ENCODE assay signal across 13 cellular contexts in genomic region chr20:21436186-21436585, GRCh38. TPM values are rescaled to one million over a fixed set of nuclear protein-coding genes. Genes with fewer than 3 reads are reported as not detected.
DNase-seq lines count a peak whose midpoint lies in the region; ATAC-seq, FAIRE-seq and TF ChIP-seq lines count a peak whose summit lies in the region.
"Had no signal": no experiment of that assay in that cellular context is flagged by ENCODE, and none has a peak within 500 bp of the region (broad histone marks: within the 10 kb centered on the region; RNA-seq: fewer than 3 reads in every experiment).

No MANE protein-coding gene starts in this region.

- no peak overlapping the region for H3K9ac ChIP-seq in HepG2 (ENCODE audit: insufficient read depth, low read depth, low read length)
- H3K9ac ChIP-seq in smooth muscle cell (ENCODE audit: low read depth), result no peak overlapping the region

- ATAC-seq in HepG2 (no peak), right lobe of liver (no peak), left colon (no peak)

- 17% methylated on average over 4 of the region's 4 CpGs for WGBS in HepG2 (ENCODE audit: low lambda C conversion rate)
- 53% methylated on average over 4 of the region's 4 CpGs for WGBS in right lobe of liver (ENCODE audit: insufficient coverage, low coverage, low lambda C conversion rate, missing lambda C conversion rate)
- whole genome bisulfite sequencing in smooth muscle cell (ENCODE audit: low lambda C conversion rate), result 50% methylated on average over 4 of the region's 4 CpGs

- TF ChIP-seq POLR2A in HepG2 (IDR thresholded peaks at IDR 0.05; ENCODE audit: insufficient read depth in 1 of 2, low read depth in 2 of 2, low read length in 2 of 2) (no peak), right lobe of liver (IDR thresholded peaks at IDR 0.05) (no peak)

- in situ Hi-C loops in HepG2 (cut with HindIII; ENCODE audit: extremely low pct_ligation_motif_present, low pct_unique_long_range_greater_than_20kb), result no loop called here

- intact Hi-C loops in HepG2 (cut with micrococcal nuclease; ENCODE audit: unreplicated experiment) (no loop called here), right lobe of liver (cut with DNase I) (no loop called here), left colon (cut with DNase I, micrococcal nuclease) (no loop called here)

- H3K4me2 ChIP-seq in HepG2 (ENCODE audit: low read depth, low read length) (no peak overlapping the region), smooth muscle cell (no peak overlapping the region)

- H3K4me3 ChIP-seq in HepG2 (replicated peaks in 1 of 3; ENCODE audit: insufficient read depth in 1 of 3, low read depth in 2 of 3, low read length in 3 of 3), result no peak overlapping the region
- no peak overlapping the region for H3K4me3 ChIP-seq in right lobe of liver
- H3K4me3 ChIP-seq in foreskin fibroblast (ENCODE audit: low read depth in 1 of 2, low read length in 2 of 2), result no peak overlapping the region
- H3K4me3 ChIP-seq in smooth muscle cell, result no peak overlapping the region
- H3K4me3 ChIP-seq: coronary artery, SJCRH30 had no signal

- CTCF ChIA-PET in HepG2 (lab: Yijun Ruan, JAX; ENCODE audit: low intra/inter-chr PET ratio, low total read pairs), result no interaction called here

- BruUV-seq in HepG2 (replicated peaks; lab: Mats Ljungman, UMichigan), result no TSS peak

- H3K27me3 ChIP-seq in HepG2 (ENCODE audit: control insufficient read depth in 1 of 2, insufficient read depth in 2 of 2, low read length in 2 of 2), result peaks cover 0 to 21% of the 10 kb centered on the region in 2 experiments; a peak in 3 of 5 replicates
- no peaks in the 10 kb centered on the region for H3K27me3 ChIP-seq in right lobe of liver
- H3K27me3 ChIP-seq in smooth muscle cell (ENCODE audit: low read depth), result no peaks in the 10 kb centered on the region
- H3K27me3 ChIP-seq: SJCRH30 had no signal

- H3K9me3 ChIP-seq in HepG2 (ENCODE audit: low read length) (no peaks in the 10 kb centered on the region), right lobe of liver (no peaks in the 10 kb centered on the region), smooth muscle cell (replicated peaks; ENCODE audit: low read depth) (no peaks in the 10 kb centered on the region)
- H3K9me3 ChIP-seq: SJCRH30 had no signal

- H3K36me3 ChIP-seq in HepG2 (replicated peaks in 1 of 2; ENCODE audit: control insufficient read depth in 1 of 2, insufficient read depth in 2 of 2, low read length in 2 of 2) (no peaks in the 10 kb centered on the region), right lobe of liver (no peaks in the 10 kb centered on the region), smooth muscle cell (ENCODE audit: low read depth) (no peaks in the 10 kb centered on the region)
- H3K36me3 ChIP-seq: SJCRH30 had no signal

- no peaks in the 10 kb centered on the region for H4K20me1 ChIP-seq in HepG2 (ENCODE audit: insufficient read depth, low read length)
- H4K20me1 ChIP-seq in smooth muscle cell (ENCODE audit: low read depth), result no peaks in the 10 kb centered on the region

- TF ChIP-seq RAD21 in HepG2 (CRISPR knock-in tag; IDR thresholded peaks at IDR 0.05), result no peak

- no peak for TF ChIP-seq EP300 in HepG2 (IDR thresholded peaks at IDR 0.05; ENCODE audit: low read depth in 2 of 2, low read length in 2 of 2)
- TF ChIP-seq EP300 in HepG2 (CRISPR knock-in tag; IDR thresholded peaks at IDR 0.05; ENCODE audit: borderline replicate concordance), result no peak

- H3F3A ChIP-seq in smooth muscle cell (ENCODE audit: low read depth), result no peaks in the 10 kb centered on the region

- no peak for FAIRE-seq in HepG2 (lab: Jason Lieb, UNC)

- no peak overlapping the region for H3K27ac ChIP-seq in HepG2 (ENCODE audit: extremely low read length, insufficient read depth, low read length)
- H3K27ac ChIP-seq in right lobe of liver, result no peak overlapping the region
- no peak overlapping the region for H3K27ac ChIP-seq in smooth muscle cell (ENCODE audit: low read depth)
- H3K27ac ChIP-seq: coronary artery, SJCRH30 had no signal

- DNase-seq in HepG2 (ENCODE audit: low spot score), result peak; percentile 13
- no peak for DNase-seq in right lobe of liver
- DNase-seq in amniotic epithelial cell (ENCODE audit: low read depth), result peak; percentile 29
- peak; percentile 41 to 60 for DNase-seq in foreskin fibroblast
- DNase-seq in T-helper 2 cell, result no peak
- no peak for DNase-seq in left colon
- DNase-seq in smooth muscle cell (lab: John Stamatoyannopoulos, UW; ENCODE audit: unreplicated experiment), result no peak
- no peak for DNase-seq in SK-N-DZ (ENCODE audit: low spot score)
- DNase-seq: naive B cell, NCI-H446, SJCRH30 had no signal

- POLR2A ChIA-PET in HepG2 (lab: Yijun Ruan, JAX), result no interaction called here

- H3K79me2 ChIP-seq in HepG2 (ENCODE audit: insufficient read depth, low read length) (no peaks in the 10 kb centered on the region), smooth muscle cell (ENCODE audit: low read depth) (no peaks in the 10 kb centered on the region)

- TF ChIP-seq CTCF in HepG2 (CRISPR knock-in tag; IDR thresholded peaks at IDR 0.05), result no peak
- TF ChIP-seq CTCF in right lobe of liver (IDR thresholded peaks at IDR 0.05), result no peak
- TF ChIP-seq CTCF in foreskin fibroblast (IDR thresholded peaks at IDR 0.05; ENCODE audit: low read depth, low read length), result no peak
- TF ChIP-seq CTCF in smooth muscle cell (IDR thresholded peaks at IDR 0.05; ENCODE audit: borderline replicate concordance, insufficient read depth, poor library complexity, severe bottlenecking), result no peak

- H3K4me1 ChIP-seq in HepG2 (ENCODE audit: insufficient read depth, low read length) (no peaks in the 10 kb centered on the region), right lobe of liver (no peaks in the 10 kb centered on the region), smooth muscle cell (ENCODE audit: low read depth) (no peaks in the 10 kb centered on the region)

- H2AFZ ChIP-seq in HepG2 (ENCODE audit: low read length) (no peak overlapping the region), smooth muscle cell (ENCODE audit: low read depth) (no peak overlapping the region)

TF ChIP-seq in HepG2, 621 proteins besides CTCF, POLR2A, EP300 and RAD21 (continues in another document):
- TF ChIP-seq THAP8 (CRISPR knock-in tag; IDR thresholded peaks at IDR 0.05; ENCODE audit: borderline replicate concordance) (no peak), ZNF644 (CRISPR knock-in tag; IDR thresholded peaks at IDR 0.05; ENCODE audit: low read depth) (no peak), IKZF1 (IDR thresholded peaks at IDR 0.05) (no peak), SKIL (CRISPR knock-in tag; IDR thresholded peaks at IDR 0.05; ENCODE audit: borderline replicate concordance) (no peak)

RNA-seq across cellular contexts. Expression of gene NKX2-4, which starts 38.9 kb away (rescaled TPM):
- not detected in 2 replicates for total RNA-seq in HepG2 (2016; rRNA removed; fragmentation: Illumina TruSeq; extraction: Trizol)
- total RNA-seq in HepG2 (2016; cell fraction: cytosol; rRNA removed; fragmentation: Illumina TruSeq; extraction: Trizol; ENCODE audit: low read depth), result not detected in 2 replicates
- total RNA-seq in HepG2 (2016; cell fraction: insoluble cytoplasmic fraction; rRNA removed; fragmentation: Illumina TruSeq; extraction: Trizol), result not detected in 2 replicates
- total RNA-seq in HepG2 (2016; cell fraction: membrane; rRNA removed; fragmentation: Illumina TruSeq; extraction: Trizol), result not detected in 2 replicates
- total RNA-seq in HepG2 (2016; cell fraction: nucleus; rRNA removed; fragmentation: Illumina TruSeq; extraction: Trizol), result not detected in 2 replicates
- not detected in 2 replicates for polyA plus RNA-seq in HepG2 (2011; rRNA removed)
- not detected in 2 replicates for polyA plus RNA-seq in HepG2 (2011; cell fraction: cytosol; rRNA removed)
- polyA plus RNA-seq in HepG2 (2011; cell fraction: nucleus; rRNA removed), result not detected in 2 replicates
- not detected in 2 replicates for polyA plus RNA-seq in HepG2 (2012)
- polyA plus RNA-seq in HepG2 (2016; cell fraction: cytosol; fragmentation: Illumina TruSeq; extraction: Trizol; ENCODE audit: low read depth), result not detected in 2 replicates
- not detected in 2 replicates for polyA plus RNA-seq in HepG2 (2016; cell fraction: insoluble cytoplasmic fraction; fragmentation: Illumina TruSeq; extraction: Trizol; ENCODE audit: low read depth)
- polyA plus RNA-seq in HepG2 (2016; cell fraction: membrane; fragmentation: Illumina TruSeq; extraction: Trizol; ENCODE audit: low read depth), result not detected in 2 replicates
- not detected in 2 replicates for polyA plus RNA-seq in HepG2 (2016; cell fraction: nucleus; fragmentation: Illumina TruSeq; extraction: Trizol; ENCODE audit: insufficient read depth, low read depth)
- polyA minus RNA-seq in HepG2 (2011; rRNA and poly(A)+ RNA removed; ENCODE audit: low replicate concordance), result not detected in 2 replicates
- not detected in 2 replicates for polyA minus RNA-seq in HepG2 (2011; cell fraction: cytosol; rRNA and poly(A)+ RNA removed)
- not detected in 2 replicates for polyA minus RNA-seq in HepG2 (2011; cell fraction: nucleus; rRNA and poly(A)+ RNA removed)
- not detected for total RNA-seq in right lobe of liver
- total RNA-seq in left colon, result not detected
- total RNA-seq in smooth muscle cell, result not detected in 2 replicates
- polyA plus RNA-seq in smooth muscle cell, result not detected in 2 replicates
- polyA plus RNA-seq in SK-N-DZ (2014; cell fraction: cytosol; rRNA removed), result 5.4 and 5.5 TPM in 2 replicates
- polyA plus RNA-seq in SK-N-DZ (2014; cell fraction: nucleus; rRNA removed), result 2.4 and 2.6 TPM in 2 replicates
- polyA plus RNA-seq: AG04450 had no signal

Comparison
In these comparisons a context has a peak if more than half of its experiments do, and no peak if none do; other contexts are left out.
1. DNase-seq: peak in HepG2 (single experiment), amniotic epithelial cell (single experiment) and foreskin fibroblast (2 of 2); none in right lobe of liver (0 of 3), T-helper 2 cell (0 of 5), left colon (0 of 2), smooth muscle cell (single experiment) and SK-N-DZ (single experiment).